ENCODE assay signal across 13 cellular contexts in the genomic region with DNA sequence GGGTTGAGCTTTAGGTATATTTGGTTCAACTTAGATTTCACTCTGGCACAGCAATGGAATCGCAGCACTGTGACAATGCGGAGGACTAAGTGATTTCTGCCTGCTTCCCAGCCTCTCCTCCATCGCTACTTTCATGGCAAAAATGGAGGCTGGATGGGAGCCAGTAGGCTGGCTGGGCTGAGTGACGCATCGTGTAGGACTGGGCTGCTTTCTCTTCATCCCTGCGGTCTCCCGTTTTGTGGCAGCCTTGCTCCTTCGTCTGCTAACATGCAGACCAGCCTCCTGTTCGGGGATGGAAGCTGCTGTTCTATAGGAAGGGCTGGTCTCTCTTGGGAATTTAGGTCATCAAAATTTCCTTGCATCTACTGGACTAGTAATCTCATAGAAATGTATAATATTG. TPM values are rescaled to one million over a fixed set of nuclear protein-coding genes. Genes with fewer than 3 reads are reported as not detected.
DNase-seq lines count a peak whose midpoint lies in the region; ATAC-seq lines count a peak whose summit lies in the region.
"Had no signal": no experiment of that assay in that cellular context is flagged by ENCODE, and none has a peak within 500 bp of the region (broad histone marks: within the 10 kb centered on the region; RNA-seq: fewer than 3 reads in every experiment).

No MANE protein-coding gene starts in this region.

- no peaks in the 10 kb centered on the region for H3K9me3 Mint-ChIP-seq in activated CD8-positive, alpha-beta memory T cell treated with anti-CD3 and anti-CD28 coated beads, Interleukin-2, amount 10 ng/mL, durations not matched to agents 7 days and 5 days (ENCODE audit: low read depth)

- H3K27me3 Mint-ChIP-seq in activated CD8-positive, alpha-beta memory T cell treated with anti-CD3 and anti-CD28 coated beads, Interleukin-2, amount 10 ng/mL, durations not matched to agents 7 days and 5 days = peaks cover 44% of the 10 kb centered on the region

- H3K36me3 ChIP-seq in skeletal muscle satellite cell (ENCODE audit: insufficient read depth, low read length) = no peaks in the 10 kb centered on the region

- H3K36me3 Mint-ChIP-seq in activated CD8-positive, alpha-beta memory T cell treated with anti-CD3 and anti-CD28 coated beads, Interleukin-2, amount 10 ng/mL, durations not matched to agents 7 days and 5 days = peaks cover 2% of the 10 kb centered on the region

- peaks cover 8% of the 10 kb centered on the region for H3K4me1 ChIP-seq in skeletal muscle satellite cell (ENCODE audit: control insufficient read depth, insufficient read depth, low read length)

- ATAC-seq in activated CD8-positive, alpha-beta memory T cell treated with anti-CD3 and anti-CD28 coated beads, Interleukin-2, amount 10 ng/mL, durations not matched to agents 7 days and 5 days = no peak
- ATAC-seq: stimulated activated naive B cell treated with anti-CD40 and anti-IgM and Interleukin-4, amounts not matched to agents 10 μg/mL and 1 μg/mL and 100 μg/mL, for 72 hours had no signal

- no peak overlapping the region for H3K9ac ChIP-seq in skeletal muscle satellite cell (ENCODE audit: low read depth, low read length)
- H3K9ac ChIP-seq: SK-N-SH had no signal

- CTCF ChIA-PET in activated CD8-positive, alpha-beta memory T cell treated with anti-CD3 and anti-CD28 coated beads, Interleukin-2, amount 10 ng/mL, durations not matched to agents 7 days and 5 days (lab: Charles Lee) = no interaction called here

- no peaks in the 10 kb centered on the region for H3K9me3 ChIP-seq in skeletal muscle satellite cell (replicated peaks; ENCODE audit: low read length)

- no peak overlapping the region for H3K4me3 Mint-ChIP-seq in activated CD8-positive, alpha-beta memory T cell treated with anti-CD3 and anti-CD28 coated beads, Interleukin-2, amount 10 ng/mL, durations not matched to agents 7 days and 5 days
- H3K4me3 Mint-ChIP-seq: HFFc6; stimulated activated naive B cell treated with anti-CD40 and anti-IgM and Interleukin-4, amounts not matched to agents 10 μg/mL and 1 μg/mL and 100 μg/mL, for 72 hours had no signal

- DNase-seq in H4 (ENCODE audit: low spot score) (peak; percentile 83), globus pallidus (ENCODE audit: low spot score) (peak; percentile 45), NCI-H1694 (lab: John Stamatoyannopoulos, UW) (no peak), NCI-H1436 treated with DMSO at 0.1 percent for 48 hours (lab: John Stamatoyannopoulos, UW) (no peak)
- peak; percentile 26 for DNase-seq in activated CD8-positive, alpha-beta memory T cell treated with anti-CD3 and anti-CD28 coated beads, Interleukin-2, amount 10 ng/mL, durations not matched to agents 7 days and 5 days
- no peak for DNase-seq in stimulated activated CD4-positive, alpha-beta T cell treated with anti-CD3 and anti-CD28 coated beads, Interleukin-15, amount 100 ng/mL, for 24 hours
- DNase-seq: dermis blood vessel endothelial cell; GF-D8; HFFc6; SK-N-SH; stimulated activated CD4-positive, alpha-beta T cell treated with anti-CD3 and anti-CD28 coated beads, Interleukin-4, amount 100 ng/mL, for 24 hours; stimulated activated naive B cell treated with anti-CD40 and anti-IgM and Interleukin-4, amounts not matched to agents 10 μg/mL and 1 μg/mL and 100 μg/mL, for 72 hours had no signal

- H3K4me3 ChIP-seq in skeletal muscle satellite cell (ENCODE audit: low read length) = peak overlapping the region; percentile 38

- H3K27ac Mint-ChIP-seq in activated CD8-positive, alpha-beta memory T cell treated with anti-CD3 and anti-CD28 coated beads, Interleukin-2, amount 10 ng/mL, durations not matched to agents 7 days and 5 days = no peak overlapping the region
- H3K27ac Mint-ChIP-seq: HFFc6; stimulated activated naive B cell treated with anti-CD40 and anti-IgM and Interleukin-4, amounts not matched to agents 10 μg/mL and 1 μg/mL and 100 μg/mL, for 72 hours had no signal

- H3K27me3 ChIP-seq in skeletal muscle satellite cell (ENCODE audit: control insufficient read depth, insufficient read depth, low read length) = peaks cover 6% of the 10 kb centered on the region

- peaks cover 2% of the 10 kb centered on the region for H3K4me1 Mint-ChIP-seq in activated CD8-positive, alpha-beta memory T cell treated with anti-CD3 and anti-CD28 coated beads, Interleukin-2, amount 10 ng/mL, durations not matched to agents 7 days and 5 days

- H3K4me2 ChIP-seq in skeletal muscle satellite cell (ENCODE audit: low read length) = peak overlapping the region; percentile 52
- H3K4me2 ChIP-seq: SK-N-SH had no signal

RNA-seq across cellular contexts. Expression of gene RGS12, which starts 15.9 kb away (rescaled TPM):
- 13.6 and 16.6 TPM in 2 replicates for total RNA-seq in H4 (2014; rRNA removed; shearing (Covaris generic))
- 1 to 10 TPM; 2.1 to 5.0 TPM for total RNA-seq in activated CD8-positive, alpha-beta memory T cell treated with anti-CD3 and anti-CD28 coated beads, Interleukin-2, amount 10 ng/mL, durations not matched to agents 7 days and 5 days
- 8.1 and 8.4 TPM in 2 replicates for total RNA-seq in skeletal muscle satellite cell (2012; rRNA removed)

RNA-seq across cellular contexts. Expression of gene MSANTD1, which starts 28.0 kb away (rescaled TPM):
- total RNA-seq in H4 (2014; rRNA removed; shearing (Covaris generic)) = 0.19 and 1.3 TPM in 2 replicates
- under 1 TPM; 0.73 to 0.82 TPM for total RNA-seq in activated CD8-positive, alpha-beta memory T cell treated with anti-CD3 and anti-CD28 coated beads, Interleukin-2, amount 10 ng/mL, durations not matched to agents 7 days and 5 days
- total RNA-seq in skeletal muscle satellite cell (2012; rRNA removed) = 0.22 and 0.25 TPM in 2 replicates

Comparison
In these comparisons a context has a peak if more than half of its experiments do, and no peak if none do; other contexts are left out.
1. DNase-seq: peak in H4 (single experiment), activated CD8-positive, alpha-beta memory T cell treated with anti-CD3 and anti-CD28 coated beads, Interleukin-2, amount 10 ng/mL, durations not matched to agents 7 days and 5 days (single experiment) and globus pallidus (single experiment); none in NCI-H1694 (single experiment), stimulated activated CD4-positive, alpha-beta T cell treated with anti-CD3 and anti-CD28 coated beads, Interleukin-15, amount 100 ng/mL, for 24 hours (single experiment) and NCI-H1436 treated with DMSO at 0.1 percent for 48 hours (single experiment).